Comparison of ENCODE assay signal across 8 cellular contexts in genomic region chr7:77331938-77332695, GRCh38.
DNase-seq lines count a peak whose midpoint lies in the region; ATAC-seq, FAIRE-seq and TF ChIP-seq lines count a peak whose summit lies in the region.
"Had no signal": no experiment of that assay in that cellular context is flagged by ENCODE, and none has a peak within 500 bp of the region (broad histone marks: within the 10 kb centered on the region; RNA-seq: fewer than 3 reads in every experiment).

No MANE protein-coding gene starts in this region.

- H3K27ac ChIP-seq in gastroesophageal sphincter (peak overlapping the region in 1 of 4 donors; percentile 85), pancreas (no peak overlapping the region)
- H3K27ac ChIP-seq: skin epidermis had no signal

- intact Hi-C loops in pancreas (cut with DNase I): no loop called here

- H3K4me1 ChIP-seq in NT2/D1 (ENCODE audit: insufficient read depth, insufficient read length) (peaks cover under 1% of the 10 kb centered on the region), gastroesophageal sphincter (peaks cover 14 to 70% (median 34%) of the 10 kb centered on the region in 3 donors), pancreas (no peaks in the 10 kb centered on the region)

- H3K4me3 ChIP-seq in GM06990 (replicated peaks; ENCODE audit: low read depth, low read length) (no peak overlapping the region), NT2/D1 (ENCODE audit: insufficient read length, low read depth) (no peak overlapping the region), gastroesophageal sphincter (no peak overlapping the region), pancreas (no peak overlapping the region)
- H3K4me3 ChIP-seq: skin epidermis had no signal

- H3K9me3 ChIP-seq in NT2/D1 (ENCODE audit: insufficient read depth, low read length) (no peaks in the 10 kb centered on the region), gastroesophageal sphincter (no peaks in the 10 kb centered on the region), pancreas (no peaks in the 10 kb centered on the region)

- H3K27me3 Mint-ChIP-seq in activated T-cell treated with anti-CD3 and anti-CD28 coated beads, Interleukin-2, amount 50 U/mL, for 24 hours: no peaks in the 10 kb centered on the region

- TF ChIP-seq EP300 in gastroesophageal sphincter (IDR thresholded peaks at IDR 0.05): no peak

- 48 to 63% methylated on average over 3 of the region's 3 CpGs for WGBS in gastroesophageal sphincter (ENCODE audit: low coverage in 1 of 2), 2 donors
- WGBS in pancreas, 2 donors: 53 to 57% methylated on average over 3 of the region's 3 CpGs

- no peak overlapping the region for H3K27ac Mint-ChIP-seq in activated T-cell treated with anti-CD3 and anti-CD28 coated beads, Interleukin-2, amount 50 U/mL, for 24 hours

- no peak overlapping the region for H3K4me3 Mint-ChIP-seq in activated T-cell treated with anti-CD3 and anti-CD28 coated beads, Interleukin-2, amount 50 U/mL, for 24 hours

- TF ChIP-seq CTCF in GM06990 (IDR thresholded peaks at IDR 0.05; ENCODE audit: insufficient read depth, low read length, poor library complexity, severe bottlenecking) (peak; percentile 48), gastroesophageal sphincter (IDR thresholded peaks at IDR 0.05) (peak; percentile 46 to 90 (median 82)), pancreas (IDR thresholded peaks at IDR 0.05) (peak; percentile 18 to 51 (median 43))

- no peak overlapping the region for H3K9ac ChIP-seq in NT2/D1 (ENCODE audit: insufficient read length, low read depth)

- peaks cover 45% of the 10 kb centered on the region for H3K4me1 Mint-ChIP-seq in activated T-cell treated with anti-CD3 and anti-CD28 coated beads, Interleukin-2, amount 50 U/mL, for 24 hours (ENCODE audit: low read depth)

- H3K36me3 Mint-ChIP-seq in activated T-cell treated with anti-CD3 and anti-CD28 coated beads, Interleukin-2, amount 50 U/mL, for 24 hours (ENCODE audit: low read depth): no peaks in the 10 kb centered on the region

- no peaks in the 10 kb centered on the region for H3K9me3 Mint-ChIP-seq in activated T-cell treated with anti-CD3 and anti-CD28 coated beads, Interleukin-2, amount 50 U/mL, for 24 hours

- ATAC-seq in GM21737 (IDR thresholded peaks at IDR 0.05; ENCODE audit: unreplicated experiment): peak; percentile 77
- ATAC-seq in gastroesophageal sphincter: peak; percentile 82
- ATAC-seq in pancreas: peak; percentile 87 to 97 (median 94)

- no peak for FAIRE-seq in pancreas (lab: Jason Lieb, UNC)

- H3K36me3 ChIP-seq in GM06990 (ENCODE audit: control insufficient read depth, insufficient read depth, low read length) (no peaks in the 10 kb centered on the region), NT2/D1 (ENCODE audit: insufficient read depth, insufficient read length, low read length) (no peaks in the 10 kb centered on the region), gastroesophageal sphincter (no peaks in the 10 kb centered on the region), pancreas (no peaks in the 10 kb centered on the region)

- DNase-seq in GM06990 (ENCODE audit: extremely low read depth, insufficient read length) (peak; percentile 56), HuH-7.5 (ENCODE audit: low spot score) (peak; percentile 56), NT2/D1 (ENCODE audit: low read depth, low spot score) (peak; percentile 67), pancreas (peak in 5 of 6 donors; percentile 23 to 55 (median 34))
- DNase-seq in activated T-cell treated with anti-CD3 and anti-CD28 coated beads, Interleukin-2, amount 50 U/mL, for 24 hours: peak; percentile 42

- TF ChIP-seq POLR2A in gastroesophageal sphincter (IDR thresholded peaks at IDR 0.05): no peak

- no peaks in the 10 kb centered on the region for H3K27me3 ChIP-seq in GM06990 (replicated peaks; ENCODE audit: control insufficient read depth, insufficient read depth, low read length)
- no peaks in the 10 kb centered on the region for H3K27me3 ChIP-seq in NT2/D1 (ENCODE audit: insufficient read depth, insufficient read length)
- H3K27me3 ChIP-seq in gastroesophageal sphincter: no peaks in the 10 kb centered on the region
- no peaks in the 10 kb centered on the region for H3K27me3 ChIP-seq in pancreas
